ENCODE assay signal across 16 cellular contexts in the genomic region with DNA sequence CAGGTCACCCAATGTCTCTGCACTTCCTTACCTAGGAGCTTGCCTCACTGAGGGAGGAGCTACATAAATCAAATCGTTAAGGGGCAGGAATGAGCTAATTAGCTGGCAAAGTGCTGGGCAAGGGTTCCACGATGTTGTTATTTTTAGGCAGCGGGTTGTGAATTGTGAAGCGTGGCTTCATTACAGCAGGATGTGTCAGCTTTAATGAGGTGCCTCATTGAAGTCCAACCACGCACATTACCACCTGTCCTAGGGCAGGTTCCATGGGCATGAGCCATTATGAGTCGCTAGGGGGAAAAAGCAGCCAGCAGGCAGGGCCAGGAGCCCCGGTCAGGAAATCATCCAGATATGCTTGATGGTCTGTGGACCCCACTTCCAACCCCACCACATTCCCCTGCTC.
DNase-seq lines count a peak whose midpoint lies in the region; FAIRE-seq lines count a peak whose summit lies in the region.
"Had no signal": no experiment of that assay in that cellular context is flagged by ENCODE, and none has a peak within 500 bp of the region (broad histone marks: within the 10 kb centered on the region; RNA-seq: fewer than 3 reads in every experiment).

No MANE protein-coding gene starts in this region.

- in situ Hi-C loops in Caki2 (cut with HindIII; ENCODE audit: low pct_unique_long_range_greater_than_20kb, low sequenced_read_pairs) = no loop called here

- DNase-seq in Caki2 (ENCODE audit: low read depth) (peak; percentile 44), LoVo (ENCODE audit: low spot score) (peak; percentile 38), RCC 7860 (ENCODE audit: low spot score) (peak; percentile 9), left kidney (ENCODE audit: low read depth, low spot score) (peak; percentile 28), Kasumi-1 (lab: John Stamatoyannopoulos, UW) (no peak), DMS53 treated with DMSO at 0.1 percent for 48 hours (lab: John Stamatoyannopoulos, UW; ENCODE audit: unreplicated experiment) (no peak), retina (no peak)
- DNase-seq: DMS79 treated with DMSO at 0.1 percent for 48 hours, H9, MV-4-11, NCI-H2081 treated with DMSO at 0.1 percent for 48 hours, NCI-H526 treated with DMSO at 0.1 percent for 48 hours had no signal

- FAIRE-seq in RCC 7860 (lab: Jason Lieb, UNC) = no peak
- FAIRE-seq: G401.6, GM12891, GM18507, HTR-8/SVneo had no signal

Comparison
In these comparisons a context has a peak if more than half of its experiments do, and no peak if none do; other contexts are left out.
1. DNase-seq: peak in Caki2 (single experiment), LoVo (single experiment), RCC 7860 (single experiment) and left kidney (single experiment); none in Kasumi-1 (0 of 2), DMS53 treated with DMSO at 0.1 percent for 48 hours (single experiment) and retina (single experiment).